Comparison of ENCODE assay signal across 25 cellular contexts in the genomic region with DNA sequence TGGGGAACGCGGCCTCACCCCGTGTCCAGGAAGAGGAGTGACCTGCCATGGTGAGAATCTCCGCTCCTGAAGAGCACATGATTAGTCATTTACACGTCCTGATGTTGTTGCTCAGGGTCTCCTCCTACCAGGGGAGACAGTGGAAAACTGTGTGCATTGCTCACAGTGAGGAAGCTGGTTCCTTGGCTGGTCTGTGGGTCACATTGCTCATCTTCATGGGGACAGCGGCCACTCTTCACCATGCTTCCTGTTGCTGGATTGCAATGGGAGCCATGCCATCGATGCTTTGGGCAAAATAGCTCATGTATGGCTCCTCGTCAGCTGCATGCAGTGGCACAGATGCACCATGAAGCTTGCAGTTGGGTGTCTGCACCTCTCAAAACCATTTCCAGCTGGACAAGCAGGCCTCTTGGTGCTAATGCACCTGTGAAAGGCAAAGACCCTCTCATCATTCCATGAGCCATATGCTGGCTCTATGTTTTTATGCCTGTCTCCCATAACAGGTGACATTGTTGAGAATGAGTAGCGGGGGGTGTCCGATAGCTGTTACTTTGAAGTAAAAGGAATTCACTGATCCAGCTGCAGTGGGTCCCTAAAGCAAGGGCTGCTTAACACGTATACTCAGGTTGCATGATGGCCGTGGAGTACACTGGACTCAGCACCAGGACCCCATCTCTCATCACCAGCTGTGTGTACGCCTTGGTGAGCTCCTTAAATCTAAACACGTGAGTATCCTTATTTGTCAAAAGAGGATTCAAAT.
DNase-seq lines count a peak whose midpoint lies in the region; FAIRE-seq and TF ChIP-seq lines count a peak whose summit lies in the region.
"Had no signal": no experiment of that assay in that cellular context is flagged by ENCODE, and none has a peak within 500 bp of the region (broad histone marks: within the 10 kb centered on the region; RNA-seq: fewer than 3 reads in every experiment).

No MANE protein-coding gene starts in this region.

- TF ChIP-seq EP300 in esophagus muscularis mucosa (IDR thresholded peaks at IDR 0.05): no peak

- peaks cover 3% of the 10 kb centered on the region in 2 experiments; a peak in 3 of 5 replicates for H3K9me3 Mint-ChIP-seq in H9
- H3K9me3 Mint-ChIP-seq: CD4-positive, alpha-beta T cell; GM23338 had no signal

- no peaks in the 10 kb centered on the region; the same call in none of the 2 replicates for H3K27me3 Mint-ChIP-seq in H9 (ENCODE audit: low read depth)

- no peak for TF ChIP-seq CTCF in H9 (conservative IDR thresholded peaks at IDR 0.05)
- TF ChIP-seq CTCF in esophagus muscularis mucosa (IDR thresholded peaks at IDR 0.05): no peak

- H3K23me2 ChIP-seq in H9 (ENCODE audit: insufficient read length, low read depth, low read length, poor library complexity, severe bottlenecking): no peaks in the 10 kb centered on the region

- H3K9ac ChIP-seq in H9 (ENCODE audit: extremely low read depth, insufficient read length, low read length): no peak overlapping the region
- H3K9ac ChIP-seq: BLaER1 treated with 17β-estradiol and CSF1 and Interleukin-3, amounts not matched to agents 10 nM and 100 nM had no signal

- WGBS in H9 (ENCODE audit: extremely low coverage, insufficient read length, low lambda C conversion rate): no CpG with 5 or more reads among the region's 14 CpGs
- 86% methylated on average over 14 of the region's 14 CpGs for WGBS in esophagus muscularis mucosa

- H3K27me3 ChIP-seq in H9 (ENCODE audit: insufficient read depth, low read length) (no peaks in the 10 kb centered on the region), esophagus muscularis mucosa (peaks cover 0 to 14% (median 0%) of the 10 kb centered on the region in 4 donors)
- H3K27me3 ChIP-seq: BE2C; BLaER1 treated with 17β-estradiol and CSF1 and Interleukin-3, amounts not matched to agents 10 nM and 100 nM had no signal

- H3K36me3 ChIP-seq in esophagus muscularis mucosa: no peaks in the 10 kb centered on the region
- H3K36me3 ChIP-seq: BE2C; BLaER1 treated with 17β-estradiol and CSF1 and Interleukin-3, amounts not matched to agents 10 nM and 100 nM; HAP-1 had no signal

- no peak overlapping the region for H3K27ac ChIP-seq in H9 (ENCODE audit: insufficient read length, low read depth, low read length)
- H3K27ac ChIP-seq in esophagus muscularis mucosa (replicated peaks in 1 of 4): no peak overlapping the region
- H3K27ac ChIP-seq: A549; BLaER1 treated with 17β-estradiol and CSF1 and Interleukin-3, amounts not matched to agents 10 nM and 100 nM had no signal

- no peak overlapping the region; a peak in 1 of 7 replicates for H3K27ac Mint-ChIP-seq in H9
- H3K27ac Mint-ChIP-seq: CD14-positive monocyte; CD4-positive, alpha-beta T cell; GM23338; HFFc6 had no signal

- DNase-seq in H9 (peak; percentile 14), HTR-8/SVneo (ENCODE audit: insufficient read length, low spot score) (no peak), esophagus muscularis mucosa (ENCODE audit: extremely low spot score) (peak; percentile 78), GF-D8 (lab: John Stamatoyannopoulos, UW) (no peak), NCI-H2227 (lab: John Stamatoyannopoulos, UW; ENCODE audit: unreplicated experiment) (no peak)
- DNase-seq in activated effector memory CD4-positive, alpha-beta T cell treated with anti-CD3 and anti-CD28 coated beads, Interleukin-2, amount 50 U/mL, for 16 hours: no peak
- DNase-seq: 8988T; ACHN; AML-193; BE2C; CD4-positive, alpha-beta T cell; CD8-positive, alpha-beta memory T cell; DMS 273 treated with DMSO at 0.1 percent for 48 hours; DMS79; EL; GDM1; HFFc6 had no signal

- peaks cover 8% of the 10 kb centered on the region in 2 experiments; a peak in 3 of 4 replicates for H3K4me1 Mint-ChIP-seq in H9
- H3K4me1 Mint-ChIP-seq: CD14-positive monocyte had no signal

- H3K9me3 ChIP-seq in H9 (ENCODE audit: control insufficient read depth, low read depth, low read length) (no peaks in the 10 kb centered on the region), esophagus muscularis mucosa (no peaks in the 10 kb centered on the region)
- H3K9me3 ChIP-seq: BE2C, HAP-1 had no signal

- H3K56ac ChIP-seq in H9 (ENCODE audit: insufficient read length, low read depth, low read length): no peak overlapping the region

- TF ChIP-seq POLR2A in esophagus muscularis mucosa (IDR thresholded peaks at IDR 0.05; ENCODE audit: low read depth): no peak

- no peak overlapping the region for H4K8ac ChIP-seq in H9 (replicated peaks; ENCODE audit: insufficient read length, low read depth, low read length)

- no peak overlapping the region for H3K14ac ChIP-seq in H9 (ENCODE audit: insufficient read depth, low read length)

- no peak overlapping the region for H4K5ac ChIP-seq in H9 (ENCODE audit: insufficient read length, low read depth, low read length)

- no peak overlapping the region; a peak in 1 of 5 replicates for H3K4me3 Mint-ChIP-seq in H9
- H3K4me3 Mint-ChIP-seq: CD14-positive monocyte; CD4-positive, alpha-beta T cell; CD8-positive, alpha-beta memory T cell; GM23338; HFFc6 had no signal

- H3K4me2 ChIP-seq in H9 (ENCODE audit: insufficient read depth, insufficient read length, low read length): no peak overlapping the region
- H3K4me2 ChIP-seq: A549, GM23338 had no signal

- no peak overlapping the region for H2BK5ac ChIP-seq in H9 (ENCODE audit: insufficient read length, low read length)

- no peak overlapping the region for H2BK120ac ChIP-seq in H9 (ENCODE audit: low read depth, low read length, poor library complexity, severe bottlenecking)

- H3K4me1 ChIP-seq in H9 (ENCODE audit: insufficient read depth, low read length) (no peaks in the 10 kb centered on the region; the same call in 1 of the 2 replicates), esophagus muscularis mucosa (no peaks in the 10 kb centered on the region)
- H3K4me1 ChIP-seq: A549, BE2C, HAP-1 had no signal

- H3K23ac ChIP-seq in H9 (ENCODE audit: insufficient read length, low read depth, low read length): no peak overlapping the region

- no peak overlapping the region for H3T11ph ChIP-seq in H9 (ENCODE audit: low read length)

- H2AFZ ChIP-seq in H9 (ENCODE audit: low read length): no peak overlapping the region
- H2AFZ ChIP-seq: GM23338 had no signal

- FAIRE-seq in HTR-8/SVneo (lab: Jason Lieb, UNC): peak; percentile 42
- FAIRE-seq: A549, D721Med, GM12891, GM18507 had no signal

- H3K4ac ChIP-seq in H9 (ENCODE audit: low read depth, low read length): no peak overlapping the region

- no peaks in the 10 kb centered on the region for H3K79me1 ChIP-seq in H9 (ENCODE audit: insufficient read depth, low read depth, low read length, poor library complexity, severe bottlenecking)

- no peaks in the 10 kb centered on the region for H3K79me2 ChIP-seq in H9 (ENCODE audit: insufficient read depth, low read length)

- H3K18ac ChIP-seq in H9 (ENCODE audit: insufficient read length, low read depth, low read length): no peak overlapping the region

- H4K91ac ChIP-seq in H9 (ENCODE audit: insufficient read length, low read depth, low read length): no peak overlapping the region

- H2BK15ac ChIP-seq in H9 (ENCODE audit: low read depth, low read length): no peak overlapping the region

- no peaks in the 10 kb centered on the region for H3K36me3 Mint-ChIP-seq in H9 (ENCODE audit: insufficient read depth in 1 of 3, low read depth in 3 of 3)
- H3K36me3 Mint-ChIP-seq: CD14-positive monocyte; CD8-positive, alpha-beta memory T cell had no signal

- H2BK12ac ChIP-seq in H9 (ENCODE audit: insufficient read length, low read depth, low read length): no peak overlapping the region

- intact Hi-C loops in esophagus muscularis mucosa (cut with DNase I): no loop called here

- no peak overlapping the region for H2AK5ac ChIP-seq in H9 (ENCODE audit: insufficient read length, low read length)

- H2BK20ac ChIP-seq in H9 (ENCODE audit: low read depth, low read length, poor library complexity, severe bottlenecking): no peak overlapping the region

- no peak overlapping the region for H3K4me3 ChIP-seq in esophagus muscularis mucosa
- H3K4me3 ChIP-seq: A549; BLaER1 treated with 17β-estradiol and CSF1 and Interleukin-3, amounts not matched to agents 10 nM and 100 nM; GM23338; HAP-1 had no signal

- no peaks in the 10 kb centered on the region for H4K20me1 ChIP-seq in H9 (ENCODE audit: control insufficient read depth, insufficient read depth, insufficient read length)
- H4K20me1 ChIP-seq: BLaER1 treated with 17β-estradiol and CSF1 and Interleukin-3, amounts not matched to agents 10 nM and 100 nM had no signal

Comparison
In these comparisons a context has a peak if more than half of its experiments do, and no peak if none do; other contexts are left out.
1. DNase-seq: peak in H9 (single experiment) and esophagus muscularis mucosa (single experiment); none in HTR-8/SVneo (single experiment), activated effector memory CD4-positive, alpha-beta T cell treated with anti-CD3 and anti-CD28 coated beads, Interleukin-2, amount 50 U/mL, for 16 hours (single experiment), GF-D8 (single experiment) and NCI-H2227 (single experiment).